In genomic region chr18:46756559-46757201, GRCh38 we compare ENCODE assay signal across 9 cellular contexts. TPM values are rescaled to one million over a fixed set of nuclear protein-coding genes. Genes with fewer than 3 reads are reported as not detected.
DNase-seq lines count a peak whose midpoint lies in the region; ATAC-seq and TF ChIP-seq lines count a peak whose summit lies in the region.
"Had no signal": no experiment of that assay in that cellular context is flagged by ENCODE, and none has a peak within 500 bp of the region (broad histone marks: within the 10 kb centered on the region; RNA-seq: fewer than 3 reads in every experiment).

TSS of gene ST8SIA5 (minus strand) at chr18:46757053. CDS start at chr18:46756508, 545 bp downstream.

- peaks cover 18% of the 10 kb centered on the region for H3K4me1 Mint-ChIP-seq in activated CD8-positive, alpha-beta memory T cell treated with anti-CD3 and anti-CD28 coated beads, Interleukin-2, amount 10 ng/mL, durations not matched to agents 7 days and 5 days

- peaks cover 71% of the 10 kb centered on the region for H3K27me3 Mint-ChIP-seq in activated CD8-positive, alpha-beta memory T cell treated with anti-CD3 and anti-CD28 coated beads, Interleukin-2, amount 10 ng/mL, durations not matched to agents 7 days and 5 days

- CTCF ChIA-PET in activated CD8-positive, alpha-beta memory T cell treated with anti-CD3 and anti-CD28 coated beads, Interleukin-2, amount 10 ng/mL, durations not matched to agents 7 days and 5 days (lab: Charles Lee) = no interaction called here

- TF ChIP-seq EP300 in esophagus muscularis mucosa (IDR thresholded peaks at IDR 0.05) = no peak

- H3K4me1 ChIP-seq in esophagus muscularis mucosa = peaks cover 5 to 27% (median 24%) of the 10 kb centered on the region in 4 donors

- H3K27ac ChIP-seq in esophagus muscularis mucosa (replicated peaks in 1 of 4) = no peak within 1 kb of the TSS
- H3K27ac ChIP-seq: VCaP had no signal

- DNase-seq in activated CD8-positive, alpha-beta memory T cell treated with anti-CD3 and anti-CD28 coated beads, Interleukin-2, amount 10 ng/mL, durations not matched to agents 7 days and 5 days = no peak
- no peak for DNase-seq in activated CD8-positive, alpha-beta memory T cell treated with anti-CD3 and anti-CD28 coated beads for 24 hours
- DNase-seq in NCI-H774 (lab: John Stamatoyannopoulos, UW) = peak; percentile 78
- no peak for DNase-seq in esophagus muscularis mucosa (ENCODE audit: extremely low spot score)
- no peak for DNase-seq in retinal pigment epithelial cell (ENCODE audit: low read depth)
- no peak for DNase-seq in middle frontal gyrus (ENCODE audit: extremely low spot score, low spot score)
- DNase-seq in activated CD4-positive, alpha-beta T cell treated with anti-CD3 and anti-CD28 coated beads, Interleukin-2, amount 50 U/mL, for 4 hours = no peak

- H3K36me3 Mint-ChIP-seq in activated CD8-positive, alpha-beta memory T cell treated with anti-CD3 and anti-CD28 coated beads, Interleukin-2, amount 10 ng/mL, durations not matched to agents 7 days and 5 days = peaks cover 2% of the 10 kb centered on the region

- no peak for TF ChIP-seq CTCF in esophagus muscularis mucosa (IDR thresholded peaks at IDR 0.05)
- no peak for TF ChIP-seq CTCF in retinal pigment epithelial cell (conservative IDR thresholded peaks at IDR 0.05; ENCODE audit: low read depth, low read length)

- intact Hi-C loops in esophagus muscularis mucosa (cut with DNase I) = no loop called here

- no peak for ATAC-seq in activated CD8-positive, alpha-beta memory T cell treated with anti-CD3 and anti-CD28 coated beads, Interleukin-2, amount 10 ng/mL, durations not matched to agents 7 days and 5 days
- ATAC-seq in HG03045 (IDR thresholded peaks at IDR 0.05; ENCODE audit: unreplicated experiment) = no peak

- TF ChIP-seq POLR2A in esophagus muscularis mucosa (IDR thresholded peaks at IDR 0.05; ENCODE audit: low read depth) = no peak

- H3K27ac Mint-ChIP-seq in activated CD8-positive, alpha-beta memory T cell treated with anti-CD3 and anti-CD28 coated beads, Interleukin-2, amount 10 ng/mL, durations not matched to agents 7 days and 5 days = peak within 1 kb of the TSS; percentile 41

- no peaks in the 10 kb centered on the region for H3K9me3 Mint-ChIP-seq in activated CD8-positive, alpha-beta memory T cell treated with anti-CD3 and anti-CD28 coated beads, Interleukin-2, amount 10 ng/mL, durations not matched to agents 7 days and 5 days (ENCODE audit: low read depth)

- 3% methylated on average over 16 of the region's 74 CpGs for WGBS in esophagus muscularis mucosa

- peaks cover 0 to 76% (median 24%) of the 10 kb centered on the region in 4 donors for H3K27me3 ChIP-seq in esophagus muscularis mucosa

- no peaks in the 10 kb centered on the region for H3K36me3 ChIP-seq in esophagus muscularis mucosa

- no peaks in the 10 kb centered on the region for H3K9me3 ChIP-seq in esophagus muscularis mucosa

- H3K4me3 ChIP-seq in esophagus muscularis mucosa (peak within 1 kb of the TSS; percentile 31 to 37 (median 37)), retinal pigment epithelial cell (ENCODE audit: low read length) (peak within 1 kb of the TSS; percentile 36)

- peak within 1 kb of the TSS; percentile 44 for H3K4me3 Mint-ChIP-seq in activated CD8-positive, alpha-beta memory T cell treated with anti-CD3 and anti-CD28 coated beads, Interleukin-2, amount 10 ng/mL, durations not matched to agents 7 days and 5 days

RNA-seq across cellular contexts. Expression of gene ST8SIA5, which starts in this region (rescaled TPM):
- total RNA-seq in activated CD8-positive, alpha-beta memory T cell treated with anti-CD3 and anti-CD28 coated beads, Interleukin-2, amount 10 ng/mL, durations not matched to agents 7 days and 5 days = under 1 TPM in 1 of 2 experiments, not detected in 1; 0.23 TPM
- total RNA-seq in esophagus muscularis mucosa = under 1 TPM in 2 of 4 donors, not detected in 2; 0.06 to 0.26 TPM
